1 cellular context compared by ENCODE assay signal in genomic region chr1:154934358-154934948, GRCh38.
TF ChIP-seq lines count a peak whose summit lies in the region.

No MANE protein-coding gene starts in this region.

TF ChIP-seq in GM12891, 5 proteins besides CTCF, POLR2A, EP300 and RAD21:
- TF ChIP-seq TAF1 (IDR thresholded peaks at IDR 0.05; ENCODE audit: low read depth, low read length) (no peak), SPI1 (IDR thresholded peaks at IDR 0.05; ENCODE audit: low read depth, low read length) (no peak), POLR2AphosphoS5 (IDR thresholded peaks at IDR 0.05; ENCODE audit: low read depth, low read length) (no peak), POU2F2 (IDR thresholded peaks at IDR 0.05; ENCODE audit: low read depth, low read length) (no peak), PAX5 (IDR thresholded peaks at IDR 0.05; ENCODE audit: insufficient read depth, low read length, severe bottlenecking) (no peak)
